ENCODE assay signal across 27 cellular contexts in genomic region chr3:31389939-31390338, GRCh38.
"Had no signal": no experiment of that assay in that cellular context is flagged by ENCODE, and none has a peak within 500 bp of the region (broad histone marks: within the 10 kb centered on the region; RNA-seq: fewer than 3 reads in every experiment).

No MANE protein-coding gene starts in this region.

- H3K27ac Mint-ChIP-seq: IgD-negative memory B cell, T-helper 17 cell had no signal

- FAIRE-seq: HTR-8/SVneo, K562, RCC 7860 had no signal

- H3K4me1 ChIP-seq: SJSA1 had no signal

- H3K9me3 ChIP-seq: SJSA1 had no signal

- H3K4me3 ChIP-seq: K562, SJSA1, SK-N-MC had no signal

- ATAC-seq: K562, T-helper 17 cell had no signal

- H3K4me2 ChIP-seq: KMS-11 had no signal

- H3K27me3 ChIP-seq: SJSA1 had no signal

- H3K27ac ChIP-seq: HL-60, KMS-11, SJSA1, SK-N-MC had no signal

- H3K4me3 Mint-ChIP-seq: IgD-negative memory B cell, T-helper 17 cell had no signal

- DNase-seq: Kasumi-1; MV-4-11; NCI-H1048; NCI-H1105; NCI-H1417; NCI-H1436 treated with DMSO at 0.1 percent for 48 hours; NCI-H1694; NCI-H187 treated with DMSO at 0.1 percent for 48 hours; NCI-H2029 treated with DMSO at 0.1 percent for 48 hours; NCI-H2227 treated with DMSO at 0.1 percent for 48 hours; NCI-H524 treated with DMSO at 0.1 percent for 48 hours; NCI-H69; NCI-H774; NK-92 treated with Interleukin-12 subunit alpha and Interleukin-12 subunit beta, amount 100 ng/mL, for 24 hours; Right ventricle myocardium superior; RPMI8226; SIG-M5; T-helper 1 cell; T-helper 17 cell had no signal

- H3K27me3 Mint-ChIP-seq: T-helper 17 cell had no signal

- H3K9ac ChIP-seq: KMS-11 had no signal

- H3K36me3 ChIP-seq: SJSA1 had no signal
